In the genomic region with DNA sequence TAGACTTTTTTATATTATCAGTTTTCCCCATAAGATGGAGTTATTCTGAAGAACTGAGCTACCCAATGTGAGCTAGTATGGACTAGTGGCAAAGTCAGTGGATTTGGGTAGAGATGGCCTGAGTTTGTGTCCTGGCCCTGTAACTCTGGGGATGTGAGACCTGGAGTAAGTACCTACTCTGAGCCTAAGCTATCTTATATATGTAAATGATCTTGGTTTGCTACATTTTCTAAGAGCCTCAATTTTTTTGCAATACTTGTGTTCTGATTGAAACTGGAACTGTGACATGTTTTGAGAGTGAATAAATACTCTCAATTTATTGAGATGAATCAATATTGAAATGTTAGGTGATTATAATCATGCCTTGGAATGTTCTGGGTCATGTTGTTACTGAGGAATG, we compare ENCODE assay signal across 27 cellular contexts.
"Had no signal": no experiment of that assay in that cellular context is flagged by ENCODE, and none has a peak within 500 bp of the region (broad histone marks: within the 10 kb centered on the region; RNA-seq: fewer than 3 reads in every experiment).

No MANE protein-coding gene starts in this region.

- H3K27me3 ChIP-seq: neural progenitor cell, ovary, right lobe of liver, sigmoid colon, stomach, thyroid gland, tibial nerve, upper lobe of left lung, vagina had no signal

- H3K27ac Mint-ChIP-seq: nephron; neural progenitor cell; progenitor cell of endocrine pancreas; stimulated activated effector memory CD8-positive, alpha-beta T cell treated with anti-CD3 and anti-CD28 coated beads, Interleukin-12 subunit alpha, Interleukin-12 subunit beta, amount 100 ng/mL, for 72 hours; stimulated activated naive B cell treated with anti-CD40 and anti-IgM and Interleukin-4, amounts not matched to agents 10 μg/mL and 1 μg/mL and 100 μg/mL, for 72 hours; stimulated activated naive CD8-positive, alpha-beta T cell treated with anti-CD3 and anti-CD28 coated beads, Interleukin-15, Interleukin-2, amounts not matched to agents 100 ng/mL and 50 ng/mL, for 24 hours had no signal

- H3K4me2 ChIP-seq: neural progenitor cell had no signal

- FAIRE-seq: small intestine, urothelium cell line had no signal

- H3K9me3 Mint-ChIP-seq: nephron; neural progenitor cell; stimulated activated effector memory CD8-positive, alpha-beta T cell treated with anti-CD3 and anti-CD28 coated beads, Interleukin-12 subunit alpha, Interleukin-12 subunit beta, amount 100 ng/mL, for 72 hours; stimulated activated naive B cell treated with anti-CD40 and anti-IgM and Interleukin-4, amounts not matched to agents 10 μg/mL and 1 μg/mL and 100 μg/mL, for 72 hours; stimulated activated naive CD8-positive, alpha-beta T cell treated with anti-CD3 and anti-CD28 coated beads, Interleukin-15, Interleukin-2, amounts not matched to agents 100 ng/mL and 50 ng/mL, for 24 hours had no signal

- H3K9me3 ChIP-seq: ovary, psoas muscle, right lobe of liver, sigmoid colon, thoracic aorta, thyroid gland, tibial nerve, upper lobe of left lung, vagina had no signal

- H3K4me3 ChIP-seq: neural progenitor cell, ovary, psoas muscle, right lobe of liver, sigmoid colon, stomach, thoracic aorta, thyroid gland, tibial nerve, upper lobe of left lung, vagina had no signal

- H3K79me2 ChIP-seq: parathyroid adenoma had no signal

- H3K27ac ChIP-seq: neural progenitor cell, ovary, parathyroid adenoma, psoas muscle, right lobe of liver, sigmoid colon, stomach, thoracic aorta, thyroid gland, tibial nerve, upper lobe of left lung, vagina had no signal

- H3K4me3 Mint-ChIP-seq: nephron; neural progenitor cell; stimulated activated effector memory CD8-positive, alpha-beta T cell treated with anti-CD3 and anti-CD28 coated beads, Interleukin-12 subunit alpha, Interleukin-12 subunit beta, amount 100 ng/mL, for 72 hours; stimulated activated naive B cell treated with anti-CD40 and anti-IgM and Interleukin-4, amounts not matched to agents 10 μg/mL and 1 μg/mL and 100 μg/mL, for 72 hours; stimulated activated naive CD8-positive, alpha-beta T cell treated with anti-CD3 and anti-CD28 coated beads, Interleukin-15, Interleukin-2, amounts not matched to agents 100 ng/mL and 50 ng/mL, for 24 hours had no signal

- H3K9ac ChIP-seq: neural progenitor cell, parathyroid adenoma had no signal

- ATAC-seq: psoas muscle; right cardiac atrium; right lobe of liver; stimulated activated effector memory CD8-positive, alpha-beta T cell treated with anti-CD3 and anti-CD28 coated beads, Interleukin-12 subunit alpha, Interleukin-12 subunit beta, amount 100 ng/mL, for 72 hours; stimulated activated naive B cell treated with anti-CD40 and anti-IgM and Interleukin-4, amounts not matched to agents 10 μg/mL and 1 μg/mL and 100 μg/mL, for 72 hours had no signal

- H3K4me1 ChIP-seq: neural progenitor cell, parathyroid adenoma, psoas muscle, right lobe of liver, sigmoid colon, stomach, thyroid gland, tibial nerve, upper lobe of left lung, vagina had no signal

- H2AFZ ChIP-seq: neural progenitor cell, parathyroid adenoma had no signal

- H3K36me3 Mint-ChIP-seq: neural progenitor cell; stimulated activated effector memory CD8-positive, alpha-beta T cell treated with anti-CD3 and anti-CD28 coated beads, Interleukin-12 subunit alpha, Interleukin-12 subunit beta, amount 100 ng/mL, for 72 hours; stimulated activated naive B cell treated with anti-CD40 and anti-IgM and Interleukin-4, amounts not matched to agents 10 μg/mL and 1 μg/mL and 100 μg/mL, for 72 hours had no signal

- H3K4me1 Mint-ChIP-seq: stimulated activated effector memory CD8-positive, alpha-beta T cell treated with anti-CD3 and anti-CD28 coated beads, Interleukin-12 subunit alpha, Interleukin-12 subunit beta, amount 100 ng/mL, for 72 hours had no signal

- DNase-seq: occipital lobe; ovary; posterior cingulate gyrus; psoas muscle; right cardiac atrium; right lobe of liver; sigmoid colon; small intestine; stimulated activated CD4-positive, alpha-beta T cell treated with anti-CD3 and anti-CD28 coated beads, Interleukin-15, amount 100 ng/mL, for 24 hours; stimulated activated CD4-positive, alpha-beta T cell treated with anti-CD3 and anti-CD28 coated beads, Interleukin-2, amount 100 ng/mL, for 24 hours; stimulated activated CD4-positive, alpha-beta T cell treated with anti-CD3 and anti-CD28 coated beads, Interleukin-2, amount 100 ng/mL, for 48 hours; stimulated activated CD4-positive, alpha-beta T cell treated with anti-CD3 and anti-CD28 coated beads, Interleukin-4, amount 100 ng/mL, for 24 hours; stimulated activated naive B cell treated with anti-CD40 and anti-IgM and Interleukin-4, amounts not matched to agents 10 μg/mL and 1 μg/mL and 100 μg/mL, for 72 hours; stimulated activated naive CD4-positive, alpha-beta T cell treated with Interleukin-2 at 50 U/mL for 16 hours; stomach; thyroid gland; upper lobe of left lung had no signal

- H3K36me3 ChIP-seq: neural progenitor cell, ovary, right lobe of liver, sigmoid colon, stomach, thoracic aorta, thyroid gland, tibial nerve, upper lobe of left lung, vagina had no signal
